Comparison of ENCODE assay signal across 6 cellular contexts in genomic region chr19:5855151-5855550, GRCh38. TPM values are rescaled to one million over a fixed set of nuclear protein-coding genes. Genes with fewer than 3 reads are reported as not detected.
"Had no signal": no experiment of that assay in that cellular context is flagged by ENCODE, and none has a peak within 500 bp of the region (broad histone marks: within the 10 kb centered on the region; RNA-seq: fewer than 3 reads in every experiment).

No MANE protein-coding gene starts in this region.

RNA-seq across cellular contexts. Expression of gene FUT3, which starts 3.9 kb away (rescaled TPM):
- total RNA-seq: GM23338, H9, HFFc6, HT1080 had no signal

RNA-seq across cellular contexts. Expression of gene FUT5, which starts 15.2 kb away (rescaled TPM):
- total RNA-seq: GM23338, H1, H9, HepG2, HFFc6, HT1080 had no signal

RNA-seq across cellular contexts. Expression of gene FUT6, which starts 15.6 kb away (rescaled TPM):
- total RNA-seq: GM23338, H1, HFFc6, HT1080 had no signal
